1 cellular context compared by ENCODE assay signal in the genomic region with DNA sequence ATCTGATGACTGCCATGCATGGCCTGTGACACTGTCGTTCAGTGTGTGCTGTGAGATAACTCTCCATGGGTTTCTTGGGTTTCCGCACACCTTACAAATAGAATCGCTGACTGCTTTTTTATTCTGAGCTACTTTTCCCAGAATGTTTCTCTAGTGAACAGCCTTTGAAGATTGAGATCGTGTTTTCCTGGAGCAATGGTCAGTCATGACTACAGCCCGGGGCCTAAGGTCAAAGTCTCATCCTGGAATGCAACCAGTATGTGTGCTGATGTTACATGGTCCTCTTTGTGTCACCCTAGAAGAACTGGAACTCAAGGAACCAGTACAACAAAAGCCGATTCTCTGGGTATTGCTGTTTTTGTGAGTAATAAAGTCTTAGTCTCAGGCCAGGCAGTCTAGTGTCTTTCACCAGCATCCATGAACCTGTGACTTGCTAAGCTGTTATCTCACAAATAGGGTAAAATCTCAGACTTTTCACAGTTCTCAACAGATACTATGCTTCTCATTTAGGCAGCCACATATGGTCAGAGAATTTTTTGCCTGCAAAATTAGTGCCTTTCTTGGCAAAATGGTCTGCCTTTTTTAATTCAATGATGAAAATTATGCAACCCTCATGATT.
TF ChIP-seq lines count a peak whose summit lies in the region.

No MANE protein-coding gene starts in this region.

TF ChIP-seq in HepG2, 621 proteins besides CTCF, POLR2A, EP300 and RAD21 (continued from another document and continues in another):
- TF ChIP-seq, protein P1, sequence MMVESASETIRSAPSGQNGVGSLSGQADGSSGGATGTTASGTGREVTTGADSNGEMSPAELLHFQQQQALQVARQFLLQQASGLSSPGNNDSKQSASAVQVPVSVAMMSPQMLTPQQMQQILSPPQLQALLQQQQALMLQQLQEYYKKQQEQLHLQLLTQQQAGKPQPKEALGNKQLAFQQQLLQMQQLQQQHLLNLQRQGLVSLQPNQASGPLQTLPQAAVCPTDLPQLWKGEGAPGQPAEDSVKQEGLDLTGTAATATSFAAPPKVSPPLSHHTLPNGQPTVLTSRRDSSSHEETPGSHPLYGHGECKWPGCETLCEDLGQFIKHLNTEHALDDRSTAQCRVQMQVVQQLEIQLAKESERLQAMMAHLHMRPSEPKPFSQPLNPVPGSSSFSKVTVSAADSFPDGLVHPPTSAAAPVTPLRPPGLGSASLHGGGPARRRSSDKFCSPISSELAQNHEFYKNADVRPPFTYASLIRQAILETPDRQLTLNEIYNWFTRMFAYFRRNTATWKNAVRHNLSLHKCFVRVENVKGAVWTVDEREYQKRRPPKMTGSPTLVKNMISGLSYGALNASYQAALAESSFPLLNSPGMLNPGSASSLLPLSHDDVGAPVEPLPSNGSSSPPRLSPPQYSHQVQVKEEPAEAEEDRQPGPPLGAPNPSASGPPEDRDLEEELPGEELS (CRISPR knock-in tag; IDR thresholded peaks at IDR 0.05) = peak; percentile 33; the same call in 1 of the 2 replicates
- TF ChIP-seq, protein P2, sequence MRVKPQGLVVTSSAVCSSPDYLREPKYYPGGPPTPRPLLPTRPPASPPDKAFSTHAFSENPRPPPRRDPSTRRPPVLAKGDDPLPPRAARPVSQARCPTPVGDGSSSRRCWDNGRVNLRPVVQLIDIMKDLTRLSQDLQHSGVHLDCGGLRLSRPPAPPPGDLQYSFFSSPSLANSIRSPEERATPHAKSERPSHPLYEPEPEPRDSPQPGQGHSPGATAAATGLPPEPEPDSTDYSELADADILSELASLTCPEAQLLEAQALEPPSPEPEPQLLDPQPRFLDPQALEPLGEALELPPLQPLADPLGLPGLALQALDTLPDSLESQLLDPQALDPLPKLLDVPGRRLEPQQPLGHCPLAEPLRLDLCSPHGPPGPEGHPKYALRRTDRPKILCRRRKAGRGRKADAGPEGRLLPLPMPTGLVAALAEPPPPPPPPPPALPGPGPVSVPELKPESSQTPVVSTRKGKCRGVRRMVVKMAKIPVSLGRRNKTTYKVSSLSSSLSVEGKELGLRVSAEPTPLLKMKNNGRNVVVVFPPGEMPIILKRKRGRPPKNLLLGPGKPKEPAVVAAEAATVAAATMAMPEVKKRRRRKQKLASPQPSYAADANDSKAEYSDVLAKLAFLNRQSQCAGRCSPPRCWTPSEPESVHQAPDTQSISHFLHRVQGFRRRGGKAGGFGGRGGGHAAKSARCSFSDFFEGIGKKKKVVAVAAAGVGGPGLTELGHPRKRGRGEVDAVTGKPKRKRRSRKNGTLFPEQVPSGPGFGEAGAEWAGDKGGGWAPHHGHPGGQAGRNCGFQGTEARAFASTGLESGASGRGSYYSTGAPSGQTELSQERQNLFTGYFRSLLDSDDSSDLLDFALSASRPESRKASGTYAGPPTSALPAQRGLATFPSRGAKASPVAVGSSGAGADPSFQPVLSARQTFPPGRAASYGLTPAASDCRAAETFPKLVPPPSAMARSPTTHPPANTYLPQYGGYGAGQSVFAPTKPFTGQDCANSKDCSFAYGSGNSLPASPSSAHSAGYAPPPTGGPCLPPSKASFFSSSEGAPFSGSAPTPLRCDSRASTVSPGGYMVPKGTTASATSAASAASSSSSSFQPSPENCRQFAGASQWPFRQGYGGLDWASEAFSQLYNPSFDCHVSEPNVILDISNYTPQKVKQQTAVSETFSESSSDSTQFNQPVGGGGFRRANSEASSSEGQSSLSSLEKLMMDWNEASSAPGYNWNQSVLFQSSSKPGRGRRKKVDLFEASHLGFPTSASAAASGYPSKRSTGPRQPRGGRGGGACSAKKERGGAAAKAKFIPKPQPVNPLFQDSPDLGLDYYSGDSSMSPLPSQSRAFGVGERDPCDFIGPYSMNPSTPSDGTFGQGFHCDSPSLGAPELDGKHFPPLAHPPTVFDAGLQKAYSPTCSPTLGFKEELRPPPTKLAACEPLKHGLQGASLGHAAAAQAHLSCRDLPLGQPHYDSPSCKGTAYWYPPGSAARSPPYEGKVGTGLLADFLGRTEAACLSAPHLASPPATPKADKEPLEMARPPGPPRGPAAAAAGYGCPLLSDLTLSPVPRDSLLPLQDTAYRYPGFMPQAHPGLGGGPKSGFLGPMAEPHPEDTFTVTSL (CRISPR knock-in tag; IDR thresholded peaks at IDR 0.05; ENCODE audit: borderline replicate concordance) = peak; percentile 90
- TF ChIP-seq FOSL2 (CRISPR knock-in tag; IDR thresholded peaks at IDR 0.05) = peak; percentile 71
- no peak for TF ChIP-seq ZSCAN22 (CRISPR knock-in tag; IDR thresholded peaks at IDR 0.05)
- no peak for TF ChIP-seq ZFP36L2 (CRISPR knock-in tag; IDR thresholded peaks at IDR 0.05)
- TF ChIP-seq ZNF614 (CRISPR knock-in tag; IDR thresholded peaks at IDR 0.05; ENCODE audit: borderline replicate concordance) = peak; percentile 88; the same call in 1 of the 2 replicates
- TF ChIP-seq ZNF761 (CRISPR knock-in tag; conservative IDR thresholded peaks at IDR 0.05) = 0 out of 2 replicates have a peak, but pooled peaks have one; percentile 22
- no peak for TF ChIP-seq SPEN (CRISPR knock-in tag; IDR thresholded peaks at IDR 0.05; ENCODE audit: low read depth)
- TF ChIP-seq ZNF33A (CRISPR knock-in tag; IDR thresholded peaks at IDR 0.05; ENCODE audit: borderline replicate concordance) = no peak
- TF ChIP-seq, protein P3, sequence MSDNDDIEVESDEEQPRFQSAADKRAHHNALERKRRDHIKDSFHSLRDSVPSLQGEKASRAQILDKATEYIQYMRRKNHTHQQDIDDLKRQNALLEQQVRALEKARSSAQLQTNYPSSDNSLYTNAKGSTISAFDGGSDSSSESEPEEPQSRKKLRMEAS (IDR thresholded peaks at IDR 0.05) = peak; percentile 31; the same call in 1 of the 2 replicates
- TF ChIP-seq MLLT10 (CRISPR knock-in tag; IDR thresholded peaks at IDR 0.05) = no peak
- no peak for TF ChIP-seq CEBPB (IDR thresholded peaks at IDR 0.05; ENCODE audit: borderline replicate concordance, low read depth, low read length)
- TF ChIP-seq ZNF331 (CRISPR knock-in tag; IDR thresholded peaks at IDR 0.05) = 0 out of 2 replicates have a peak, but pooled peaks have one; percentile 42
- no peak for TF ChIP-seq CHD2 (IDR thresholded peaks at IDR 0.05; ENCODE audit: low read depth, low read length)
- TF ChIP-seq KLF6 (CRISPR knock-in tag; IDR thresholded peaks at IDR 0.05) = no peak
- no peak for TF ChIP-seq YY1 (IDR thresholded peaks at IDR 0.05; ENCODE audit: insufficient read depth, insufficient replicate concordance, low read depth, low read length)
- no peak for TF ChIP-seq NFATC3 (CRISPR knock-in tag; IDR thresholded peaks at IDR 0.05)
- TF ChIP-seq ZNF33B (CRISPR knock-in tag; IDR thresholded peaks at IDR 0.05) = no peak
- TF ChIP-seq ZNF12 (CRISPR knock-in tag; IDR thresholded peaks at IDR 0.05) = peak; percentile 58; the same call in 1 of the 2 replicates
- TF ChIP-seq, protein P4, sequence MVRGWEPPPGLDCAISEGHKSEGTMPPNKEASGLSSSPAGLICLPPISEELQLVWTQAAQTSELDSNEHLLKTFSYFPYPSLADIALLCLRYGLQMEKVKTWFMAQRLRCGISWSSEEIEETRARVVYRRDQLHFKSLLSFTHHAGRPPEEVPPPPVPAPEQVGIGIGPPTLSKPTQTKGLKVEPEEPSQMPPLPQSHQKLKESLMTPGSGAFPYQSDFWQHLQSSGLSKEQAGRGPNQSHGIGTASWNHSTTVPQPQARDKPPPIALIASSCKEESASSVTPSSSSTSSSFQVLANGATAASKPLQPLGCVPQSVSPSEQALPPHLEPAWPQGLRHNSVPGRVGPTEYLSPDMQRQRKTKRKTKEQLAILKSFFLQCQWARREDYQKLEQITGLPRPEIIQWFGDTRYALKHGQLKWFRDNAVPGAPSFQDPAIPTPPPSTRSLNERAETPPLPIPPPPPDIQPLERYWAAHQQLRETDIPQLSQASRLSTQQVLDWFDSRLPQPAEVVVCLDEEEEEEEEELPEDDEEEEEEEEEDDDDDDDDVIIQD (CRISPR knock-in tag; IDR thresholded peaks at IDR 0.05; ENCODE audit: low read depth) = peak; percentile 73; the same call in 1 of the 2 replicates
- TF ChIP-seq CREM (IDR thresholded peaks at IDR 0.05) = peak; percentile 60
- no peak for TF ChIP-seq CREM (CRISPR knock-in tag; IDR thresholded peaks at IDR 0.05)
- TF ChIP-seq ZMYM3 (CRISPR knock-in tag; IDR thresholded peaks at IDR 0.05) = peak; percentile 32; the same call in 1 of the 2 replicates
- TF ChIP-seq SOX13 (IDR thresholded peaks at IDR 0.05) = peak; percentile 67; the same call in 1 of the 2 replicates
- peak in 1 of 2 experiments; percentile 85; a peak in 2 of 4 replicates for TF ChIP-seq SOX13 (CRISPR knock-in tag; conservative IDR thresholded peaks at IDR 0.05 in 1 of 2, IDR thresholded peaks at IDR 0.05 in 1 of 2)
- TF ChIP-seq SIN3B (IDR thresholded peaks at IDR 0.05; ENCODE audit: low read length) = no peak
- peak; percentile 42; the same call in 1 of the 2 replicates for TF ChIP-seq RXRA (CRISPR knock-in tag; IDR thresholded peaks at IDR 0.05)
- TF ChIP-seq ZNF713 (CRISPR knock-in tag; IDR thresholded peaks at IDR 0.05) = no peak
- TF ChIP-seq, protein P5, sequence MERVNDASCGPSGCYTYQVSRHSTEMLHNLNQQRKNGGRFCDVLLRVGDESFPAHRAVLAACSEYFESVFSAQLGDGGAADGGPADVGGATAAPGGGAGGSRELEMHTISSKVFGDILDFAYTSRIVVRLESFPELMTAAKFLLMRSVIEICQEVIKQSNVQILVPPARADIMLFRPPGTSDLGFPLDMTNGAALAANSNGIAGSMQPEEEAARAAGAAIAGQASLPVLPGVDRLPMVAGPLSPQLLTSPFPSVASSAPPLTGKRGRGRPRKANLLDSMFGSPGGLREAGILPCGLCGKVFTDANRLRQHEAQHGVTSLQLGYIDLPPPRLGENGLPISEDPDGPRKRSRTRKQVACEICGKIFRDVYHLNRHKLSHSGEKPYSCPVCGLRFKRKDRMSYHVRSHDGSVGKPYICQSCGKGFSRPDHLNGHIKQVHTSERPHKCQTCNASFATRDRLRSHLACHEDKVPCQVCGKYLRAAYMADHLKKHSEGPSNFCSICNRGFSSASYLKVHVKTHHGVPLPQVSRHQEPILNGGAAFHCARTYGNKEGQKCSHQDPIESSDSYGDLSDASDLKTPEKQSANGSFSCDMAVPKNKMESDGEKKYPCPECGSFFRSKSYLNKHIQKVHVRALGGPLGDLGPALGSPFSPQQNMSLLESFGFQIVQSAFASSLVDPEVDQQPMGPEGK (CRISPR knock-in tag; IDR thresholded peaks at IDR 0.05) = 0 out of 2 replicates have a peak, but pooled peaks have one; percentile 21
- no peak for TF ChIP-seq PHF8 (CRISPR knock-in tag; IDR thresholded peaks at IDR 0.05)
- TF ChIP-seq, protein P6, sequence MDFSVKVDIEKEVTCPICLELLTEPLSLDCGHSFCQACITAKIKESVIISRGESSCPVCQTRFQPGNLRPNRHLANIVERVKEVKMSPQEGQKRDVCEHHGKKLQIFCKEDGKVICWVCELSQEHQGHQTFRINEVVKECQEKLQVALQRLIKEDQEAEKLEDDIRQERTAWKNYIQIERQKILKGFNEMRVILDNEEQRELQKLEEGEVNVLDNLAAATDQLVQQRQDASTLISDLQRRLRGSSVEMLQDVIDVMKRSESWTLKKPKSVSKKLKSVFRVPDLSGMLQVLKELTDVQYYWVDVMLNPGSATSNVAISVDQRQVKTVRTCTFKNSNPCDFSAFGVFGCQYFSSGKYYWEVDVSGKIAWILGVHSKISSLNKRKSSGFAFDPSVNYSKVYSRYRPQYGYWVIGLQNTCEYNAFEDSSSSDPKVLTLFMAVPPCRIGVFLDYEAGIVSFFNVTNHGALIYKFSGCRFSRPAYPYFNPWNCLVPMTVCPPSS (IDR thresholded peaks at IDR 0.05) = no peak
- no peak for TF ChIP-seq ZNF225 (CRISPR knock-in tag; IDR thresholded peaks at IDR 0.05)
- TF ChIP-seq, protein P7, sequence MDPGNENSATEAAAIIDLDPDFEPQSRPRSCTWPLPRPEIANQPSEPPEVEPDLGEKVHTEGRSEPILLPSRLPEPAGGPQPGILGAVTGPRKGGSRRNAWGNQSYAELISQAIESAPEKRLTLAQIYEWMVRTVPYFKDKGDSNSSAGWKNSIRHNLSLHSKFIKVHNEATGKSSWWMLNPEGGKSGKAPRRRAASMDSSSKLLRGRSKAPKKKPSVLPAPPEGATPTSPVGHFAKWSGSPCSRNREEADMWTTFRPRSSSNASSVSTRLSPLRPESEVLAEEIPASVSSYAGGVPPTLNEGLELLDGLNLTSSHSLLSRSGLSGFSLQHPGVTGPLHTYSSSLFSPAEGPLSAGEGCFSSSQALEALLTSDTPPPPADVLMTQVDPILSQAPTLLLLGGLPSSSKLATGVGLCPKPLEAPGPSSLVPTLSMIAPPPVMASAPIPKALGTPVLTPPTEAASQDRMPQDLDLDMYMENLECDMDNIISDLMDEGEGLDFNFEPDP (CRISPR knock-in tag; conservative IDR thresholded peaks at IDR 0.05) = no peak
- TF ChIP-seq ZNF292 (CRISPR knock-in tag; IDR thresholded peaks at IDR 0.05; ENCODE audit: borderline replicate concordance, low read depth) = peak; percentile 64; the same call in 1 of the 2 replicates
- no peak; the same call in 1 of the 2 replicates for TF ChIP-seq WIZ (CRISPR knock-in tag; IDR thresholded peaks at IDR 0.05)
- 0 out of 2 replicates have a peak, but pooled peaks have one; percentile 52 for TF ChIP-seq ZNF317 (CRISPR knock-in tag; IDR thresholded peaks at IDR 0.05)
- no peak for TF ChIP-seq MIER2 (CRISPR knock-in tag; IDR thresholded peaks at IDR 0.05)
- peak; percentile 76 for TF ChIP-seq ASH2L (IDR thresholded peaks at IDR 0.05; ENCODE audit: insufficient read length, low read depth, low read length)
- no peak for TF ChIP-seq PHF5A (CRISPR knock-in tag; IDR thresholded peaks at IDR 0.05; ENCODE audit: low read depth, unreplicated experiment)
- TF ChIP-seq BCL6 (CRISPR knock-in tag; IDR thresholded peaks at IDR 0.05) = peak; percentile 96
- TF ChIP-seq KAT8 (CRISPR knock-in tag; IDR thresholded peaks at IDR 0.05) = 0 out of 2 replicates have a peak, but pooled peaks have one; percentile 21
- no peak for TF ChIP-seq FOXA1 (IDR thresholded peaks at IDR 0.05)
- peak; percentile 35; the same call in 1 of the 2 replicates for TF ChIP-seq FOXA1 (CRISPR knock-in tag; IDR thresholded peaks at IDR 0.05)
- peak; percentile 25; the same call in 1 of the 2 replicates for TF ChIP-seq ZNF205 (CRISPR knock-in tag; IDR thresholded peaks at IDR 0.05)
- no peak for TF ChIP-seq ZNF274 (CRISPR knock-in tag; IDR thresholded peaks at IDR 0.05)
- TF ChIP-seq, protein P8, sequence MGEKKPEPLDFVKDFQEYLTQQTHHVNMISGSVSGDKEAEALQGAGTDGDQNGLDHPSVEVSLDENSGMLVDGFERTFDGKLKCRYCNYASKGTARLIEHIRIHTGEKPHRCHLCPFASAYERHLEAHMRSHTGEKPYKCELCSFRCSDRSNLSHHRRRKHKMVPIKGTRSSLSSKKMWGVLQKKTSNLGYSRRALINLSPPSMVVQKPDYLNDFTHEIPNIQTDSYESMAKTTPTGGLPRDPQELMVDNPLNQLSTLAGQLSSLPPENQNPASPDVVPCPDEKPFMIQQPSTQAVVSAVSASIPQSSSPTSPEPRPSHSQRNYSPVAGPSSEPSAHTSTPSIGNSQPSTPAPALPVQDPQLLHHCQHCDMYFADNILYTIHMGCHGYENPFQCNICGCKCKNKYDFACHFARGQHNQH (CRISPR knock-in tag; IDR thresholded peaks at IDR 0.05) = peak; percentile 64
- no peak for TF ChIP-seq KAT2B (IDR thresholded peaks at IDR 0.05; ENCODE audit: borderline replicate concordance, low read depth, low read length)
- no peak for TF ChIP-seq HMG20B (CRISPR knock-in tag; conservative IDR thresholded peaks at IDR 0.05)
- TF ChIP-seq ZSCAN29 (CRISPR knock-in tag; conservative IDR thresholded peaks at IDR 0.05) = no peak
- no peak for TF ChIP-seq RELA (CRISPR knock-in tag; IDR thresholded peaks at IDR 0.05)
- no peak for TF ChIP-seq KMT2A (CRISPR knock-in tag; IDR thresholded peaks at IDR 0.05)
- TF ChIP-seq NONO (IDR thresholded peaks at IDR 0.05) = no peak
- no peak for TF ChIP-seq NONO (CRISPR knock-in tag; conservative IDR thresholded peaks at IDR 0.05)
- no peak for TF ChIP-seq SMARCE1 (IDR thresholded peaks at IDR 0.05; ENCODE audit: borderline replicate concordance)
- no peak for TF ChIP-seq ZNF333 (CRISPR knock-in tag; IDR thresholded peaks at IDR 0.05; ENCODE audit: borderline replicate concordance)
- TF ChIP-seq ZNF547 (CRISPR knock-in tag; IDR thresholded peaks at IDR 0.05) = no peak
